Comparison of ENCODE assay signal across 11 cellular contexts in genomic region chr19:54222735-54223159, GRCh38. TPM values are rescaled to one million over a fixed set of nuclear protein-coding genes. Genes with fewer than 3 reads are reported as not detected.
DNase-seq lines count a peak whose midpoint lies in the region; ATAC-seq, FAIRE-seq and TF ChIP-seq lines count a peak whose summit lies in the region.
"Not testable (repeated sequence)": the region's sequence is repeated elsewhere in the genome, so short reads cannot be mapped to it uniquely, and the experiment has no call there.
"Had no signal": no experiment of that assay in that cellular context is flagged by ENCODE, and none has a peak within 500 bp of the region (broad histone marks: within the 10 kb centered on the region; RNA-seq: fewer than 3 reads in every experiment).

Gene LILRB3, minus strand, starts transcription at chr19:54223007. Its CDS starts 31 bp downstream, at chr19:54222976.

- ATAC-seq in PC-3 (peak; percentile 31), heart right ventricle (peak; percentile 52 to 83 (median 70)), memory B cell (ENCODE audit: low read depth) (peak; percentile 43), pancreas (peak; percentile 27 to 73 (median 54))
- ATAC-seq in central memory CD8-positive, alpha-beta T cell (replicated peaks; ENCODE audit: extremely low read depth, poor library complexity, severe bottlenecking); thoracic aorta (ENCODE audit: insufficient number of reproducible peaks, low FRiP score, low read depth): not testable (repeated sequence)

- H3K9me3 ChIP-seq in BLaER1; PC-3 (ENCODE audit: low read length); heart right ventricle; pancreas; thoracic aorta: not testable (repeated sequence)

- peak within 1 kb of the TSS; percentile 59 for H3K4me3 Mint-ChIP-seq in activated CD4-positive, alpha-beta memory T cell treated with anti-CD3 and anti-CD28 coated beads, Interleukin-2, amount 10 ng/mL, durations not matched to agents 7 days and 5 days
- not testable (repeated sequence) for H3K4me3 Mint-ChIP-seq in central memory CD8-positive, alpha-beta T cell; memory B cell

- DNase-seq in PC-3; central memory CD8-positive, alpha-beta T cell (ENCODE audit: low spot score in 2 of 2); memory B cell (ENCODE audit: low spot score in 2 of 2); thoracic aorta (ENCODE audit: low spot score): not testable (repeated sequence)
- DNase-seq in activated CD4-positive, alpha-beta memory T cell treated with anti-CD3 and anti-CD28 coated beads, Interleukin-2, amount 10 ng/mL, durations not matched to agents 7 days and 5 days = peak; percentile 41
- DNase-seq in heart right ventricle = peak in 1 of 2 donors; percentile 31
- peak in 3 of 6 donors; percentile 38 to 76 (median 43) for DNase-seq in pancreas

- H3K9me2 ChIP-seq in PC-3 (replicated peaks; ENCODE audit: low read length) = not testable (repeated sequence)

- not testable (repeated sequence) for H3K9me3 Mint-ChIP-seq in activated CD4-positive, alpha-beta memory T cell treated with anti-CD3 and anti-CD28 coated beads, Interleukin-2, amount 10 ng/mL, durations not matched to agents 7 days and 5 days; central memory CD8-positive, alpha-beta T cell; memory B cell

- peak within 1 kb of the TSS; percentile 59 for H3K27ac Mint-ChIP-seq in activated CD4-positive, alpha-beta memory T cell treated with anti-CD3 and anti-CD28 coated beads, Interleukin-2, amount 10 ng/mL, durations not matched to agents 7 days and 5 days
- peak within 1 kb of the TSS; percentile 53 for H3K27ac Mint-ChIP-seq in central memory CD8-positive, alpha-beta T cell (ENCODE audit: low read depth)
- H3K27ac Mint-ChIP-seq in memory B cell = not testable (repeated sequence)

- CTCF ChIA-PET in PC-3 (lab: Charles Lee); activated CD4-positive, alpha-beta memory T cell treated with anti-CD3 and anti-CD28 coated beads, Interleukin-2, amount 10 ng/mL, durations not matched to agents 7 days and 5 days (lab: Charles Lee): not testable (repeated sequence)

- intact Hi-C loops in PC-3 (cut with micrococcal nuclease); pancreas (cut with DNase I): not testable (repeated sequence)
- intact Hi-C loops in heart right ventricle (cut with DNase I) = loop anchor here in 3 of 10 donors (2.0 kb wide), 2 partner anchors 22 to 24 kb away; no protein-coding TSS in a partner anchor

- peaks cover 17% of the 10 kb centered on the region for H3K4me1 ChIP-seq in BLaER1
- not testable (repeated sequence) for H3K4me1 ChIP-seq in PC-3 (ENCODE audit: insufficient read depth, low read length); pancreas; thoracic aorta (ENCODE audit: control insufficient read depth in 1 of 2, low read depth in 2 of 2)
- H3K4me1 ChIP-seq in heart right ventricle = peaks cover 0 to 14% (median 0%) of the 10 kb centered on the region in 9 donors

- not testable (repeated sequence) for FAIRE-seq in pancreas (lab: Jason Lieb, UNC)

- peaks cover 19% of the 10 kb centered on the region for H3K4me1 Mint-ChIP-seq in activated CD4-positive, alpha-beta memory T cell treated with anti-CD3 and anti-CD28 coated beads, Interleukin-2, amount 10 ng/mL, durations not matched to agents 7 days and 5 days
- H3K4me1 Mint-ChIP-seq in central memory CD8-positive, alpha-beta T cell; memory B cell: not testable (repeated sequence)

- 66 to 71% methylated on average over 10 to 12 of the region's 12 CpGs for WGBS in heart right ventricle, 2 donors
- 52 to 53% methylated on average over 12 of the region's 12 CpGs for WGBS in pancreas, 2 donors

- not testable (repeated sequence) for H4K20me1 ChIP-seq in BLaER1; PC-3 (ENCODE audit: low read length)

- not testable (repeated sequence) for BruUV-seq in PC-3 (replicated peaks; lab: Mats Ljungman, UMichigan)

- not testable (repeated sequence) for H3F3A ChIP-seq in PC-3 (ENCODE audit: low read length, unreplicated experiment)

- not testable (repeated sequence) for H3K9ac ChIP-seq in BLaER1; PC-3 (ENCODE audit: low read length)

- H3K27me3 ChIP-seq in BLaER1; pancreas; thoracic aorta (replicated peaks; ENCODE audit: insufficient read depth): not testable (repeated sequence)
- peaks cover 14% of the 10 kb centered on the region; the same call in 1 of the 2 replicates for H3K27me3 ChIP-seq in PC-3 (ENCODE audit: low read length)
- peaks cover 0 to 44% (median 23%) of the 10 kb centered on the region in 7 donors for H3K27me3 ChIP-seq in heart right ventricle

- peak within 1 kb of the TSS; percentile 74 for H3K4me2 ChIP-seq in BLaER1
- not testable (repeated sequence) for H3K4me2 ChIP-seq in PC-3 (ENCODE audit: low read length)

- H2AFZ ChIP-seq in PC-3 (ENCODE audit: low read length) = not testable (repeated sequence)

- POLR2A ChIA-PET in PC-3 (lab: Charles Lee; ENCODE audit: unreplicated experiment) = interaction anchor here (0.5 kb wide), 1 partner anchor 135 kb away, joined by 3 read pairs; no protein-coding TSS in a partner anchor
- POLR2A ChIA-PET in activated CD4-positive, alpha-beta memory T cell treated with anti-CD3 and anti-CD28 coated beads, Interleukin-2, amount 10 ng/mL, durations not matched to agents 7 days and 5 days (lab: Charles Lee) = not testable (repeated sequence)

- H3K36me3 ChIP-seq in BLaER1 (peaks cover 18% of the 10 kb centered on the region), heart right ventricle (peaks cover 0 to 17% (median 0%) of the 10 kb centered on the region in 9 donors)
- not testable (repeated sequence) for H3K36me3 ChIP-seq in PC-3 (ENCODE audit: low read depth, low read length); pancreas; thoracic aorta

- H3K36me3 Mint-ChIP-seq in activated CD4-positive, alpha-beta memory T cell treated with anti-CD3 and anti-CD28 coated beads, Interleukin-2, amount 10 ng/mL, durations not matched to agents 7 days and 5 days (ENCODE audit: low read depth); central memory CD8-positive, alpha-beta T cell (ENCODE audit: insufficient read depth); memory B cell: not testable (repeated sequence)

- not testable (repeated sequence) for TF ChIP-seq CTCF in PC-3 (conservative IDR thresholded peaks at IDR 0.05; ENCODE audit: low read depth, low read length); heart right ventricle (IDR thresholded peaks at IDR 0.05); pancreas (IDR thresholded peaks at IDR 0.05); thoracic aorta (IDR thresholded peaks at IDR 0.05)

- not testable (repeated sequence) for H3K79me2 ChIP-seq in PC-3 (ENCODE audit: low read length)

- not testable (repeated sequence) for H3K4me3 ChIP-seq in BLaER1; PC-3 (ENCODE audit: low read length); pancreas
- H3K4me3 ChIP-seq in heart right ventricle (peak within 1 kb of the TSS in 6 of 10 donors; percentile 2 to 51 (median 23)), thoracic aorta (peak within 1 kb of the TSS; percentile 62)

- peaks cover 15% of the 10 kb centered on the region for H3K27me3 Mint-ChIP-seq in activated CD4-positive, alpha-beta memory T cell treated with anti-CD3 and anti-CD28 coated beads, Interleukin-2, amount 10 ng/mL, durations not matched to agents 7 days and 5 days
- peaks cover 15% of the 10 kb centered on the region for H3K27me3 Mint-ChIP-seq in central memory CD8-positive, alpha-beta T cell
- peaks cover 13% of the 10 kb centered on the region for H3K27me3 Mint-ChIP-seq in memory B cell

- not testable (repeated sequence) for H3K27ac ChIP-seq in BLaER1; PC-3 (ENCODE audit: low read length); pancreas; thoracic aorta
- peak within 1 kb of the TSS in 3 of 10 donors; percentile 31 to 91 (median 70) for H3K27ac ChIP-seq in heart right ventricle

RNA-seq across cellular contexts. Expression of gene LILRB3, which starts in this region (rescaled TPM):
- total RNA-seq in PC-3 (2014; rRNA removed) (not detected in 2 replicates), heart right ventricle (10 to 100 TPM in 1 of 10 donors, 1 to 10 TPM in 6, under 1 TPM in 3; 0.71 to 18.3 (median 2.0) TPM), pancreas (1 to 10 TPM in 3 of 6 donors, under 1 TPM in 3; 0.47 to 5.6 (median 1.6) TPM), thoracic aorta (10 to 100 TPM; 21.9 to 71.5 TPM)
- total RNA-seq in activated CD4-positive, alpha-beta memory T cell treated with anti-CD3 and anti-CD28 coated beads, Interleukin-2, amount 10 ng/mL, durations not matched to agents 7 days and 5 days = 1 to 10 TPM; 5.3 to 5.8 TPM
- polyA plus RNA-seq in heart right ventricle (1 to 10 TPM; 2.5 TPM), pancreas (1 to 10 TPM; 1.3 to 2.4 TPM)
- total RNA-seq: dermis microvascular lymphatic vessel endothelial cell, HT1080, pulmonary artery endothelial cell had no signal

Comparison
In these comparisons a context has a peak if more than half of its experiments do, and no peak if none do; other contexts are left out.
1. Peak in ATAC-seq in PC-3; RNA of the gene not detected or under 1 TPM.